Comparison of ENCODE assay signal across 18 cellular contexts in the genomic region with DNA sequence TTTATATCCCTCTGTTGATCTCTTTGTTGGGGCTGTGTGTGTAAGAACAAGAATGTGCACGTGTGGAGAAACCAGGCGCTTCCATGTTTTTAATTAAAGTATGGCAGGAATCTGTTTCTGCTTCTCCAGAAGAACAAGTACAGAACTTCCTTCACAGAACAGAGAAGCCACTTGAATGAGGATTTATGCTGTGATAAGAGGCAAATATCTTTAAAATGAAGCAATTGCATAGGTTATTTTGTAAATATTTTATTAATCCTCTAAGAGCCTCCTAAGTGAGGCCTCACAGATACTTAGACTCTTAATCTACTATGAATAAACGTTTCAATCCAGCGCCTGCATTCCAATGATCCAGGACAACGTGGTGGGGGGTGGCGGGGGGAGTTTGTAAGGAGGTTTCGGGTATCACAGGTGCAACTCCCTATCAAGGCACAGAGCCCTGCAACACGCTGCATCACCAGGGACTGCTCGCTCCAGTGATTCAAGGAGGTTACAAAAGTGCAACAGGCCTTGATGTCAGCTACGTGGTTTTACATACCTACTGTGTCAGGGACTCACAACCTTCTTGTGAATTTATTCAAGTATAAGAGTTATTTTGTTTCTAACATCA.
A peak's percentile ranks its signal among the peaks of the same experiment; 100 is the strongest.
DNase-seq lines count a peak whose midpoint lies in the region; TF ChIP-seq lines count a peak whose summit lies in the region.
"Had no signal": no experiment of that assay in that cellular context is flagged by ENCODE, and none has a peak within 500 bp of the region (broad histone marks: within the 10 kb centered on the region; RNA-seq: fewer than 3 reads in every experiment).

No MANE protein-coding gene starts in this region.

- no peak overlapping the region for H2AFZ ChIP-seq in smooth muscle cell (ENCODE audit: low read depth)

- no peaks in the 10 kb centered on the region for H4K20me1 ChIP-seq in smooth muscle cell (ENCODE audit: low read depth)

- TF ChIP-seq CTCF in smooth muscle cell (IDR thresholded peaks at IDR 0.05; ENCODE audit: borderline replicate concordance, insufficient read depth, poor library complexity, severe bottlenecking) = no peak

- peaks cover 21% of the 10 kb centered on the region for H3K4me1 ChIP-seq in SJCRH30
- H3K4me1 ChIP-seq in smooth muscle cell (ENCODE audit: low read depth) = peaks cover 27% of the 10 kb centered on the region
- H3K4me1 ChIP-seq: left ventricle myocardium inferior had no signal

- H3K9me3 ChIP-seq in SJCRH30 (replicated peaks) (no peaks in the 10 kb centered on the region), smooth muscle cell (replicated peaks; ENCODE audit: low read depth) (no peaks in the 10 kb centered on the region)
- H3K9me3 ChIP-seq: gastroesophageal sphincter, left ventricle myocardium inferior, vagina had no signal

- H3K27me3 ChIP-seq in H7 (ENCODE audit: control insufficient read depth, insufficient read depth, low read length) (no peaks in the 10 kb centered on the region), SJCRH30 (no peaks in the 10 kb centered on the region), smooth muscle cell (ENCODE audit: low read depth) (no peaks in the 10 kb centered on the region)
- H3K27me3 ChIP-seq: gastroesophageal sphincter, vagina had no signal

- peak overlapping the region; percentile 71 for H3K4me2 ChIP-seq in smooth muscle cell

- H3K36me3 ChIP-seq in H7 (replicated peaks; ENCODE audit: control insufficient read depth, insufficient read depth, low read length) = no peaks in the 10 kb centered on the region
- H3K36me3 ChIP-seq in SJCRH30 = no peaks in the 10 kb centered on the region
- H3K36me3 ChIP-seq in smooth muscle cell (ENCODE audit: low read depth) = no peaks in the 10 kb centered on the region
- H3K36me3 ChIP-seq: gastroesophageal sphincter, left ventricle myocardium inferior, vagina had no signal

- no peak overlapping the region for H3K9ac ChIP-seq in smooth muscle cell (ENCODE audit: low read depth)

- DNase-seq in H7 = peak; percentile 79
- DNase-seq in SJCRH30 = peak; percentile 15 to 26
- peak; percentile 54 for DNase-seq in iPS-NIHi7 (ENCODE audit: extremely low spot score)
- DNase-seq in smooth muscle cell (lab: John Stamatoyannopoulos, UW; ENCODE audit: unreplicated experiment) = no peak
- no peak for DNase-seq in GF-D8 (lab: John Stamatoyannopoulos, UW)
- no peak for DNase-seq in RPMI8226
- no peak for DNase-seq in H4 (ENCODE audit: low spot score)
- DNase-seq: activated CD4-positive, CD25-positive, alpha-beta regulatory T cell; activated naive CD4-positive, alpha-beta T cell treated with anti-CD3 and anti-CD28 coated beads, Interleukin-2, amount 50 U/mL, for 16 hours; CD8-positive, alpha-beta memory T cell; left ventricle myocardium inferior; MV-4-11; natural killer cell; NCI-H446 treated with DMSO at 0.1 percent for 48 hours; right cardiac atrium; stimulated activated CD4-positive, alpha-beta T cell treated with anti-CD3 and anti-CD28 coated beads, Interleukin-4, amount 100 ng/mL, for 24 hours had no signal

- H3K27ac ChIP-seq in SJCRH30 (no peak overlapping the region), smooth muscle cell (ENCODE audit: low read depth) (peak overlapping the region; percentile 78)
- H3K27ac ChIP-seq: left ventricle myocardium inferior, vagina had no signal

- H3K4me3 ChIP-seq in H7 (ENCODE audit: insufficient read depth, low read depth, low read length) (no peak overlapping the region), SJCRH30 (no peak overlapping the region), smooth muscle cell (no peak overlapping the region)
- H3K4me3 ChIP-seq: gastroesophageal sphincter, left ventricle myocardium inferior, vagina had no signal

- peaks cover 4% of the 10 kb centered on the region for H3K79me2 ChIP-seq in smooth muscle cell (ENCODE audit: low read depth)

- peaks cover 4% of the 10 kb centered on the region for H3F3A ChIP-seq in smooth muscle cell (ENCODE audit: low read depth)

- WGBS in smooth muscle cell (ENCODE audit: low lambda C conversion rate) = 45% methylated on average over 10 of the region's 10 CpGs

Comparison
In these comparisons a context has a peak if more than half of its experiments do, and no peak if none do; other contexts are left out.
1. DNase-seq: peak in H7 (single experiment), SJCRH30 (2 of 2) and iPS-NIHi7 (single experiment); none in smooth muscle cell (single experiment), GF-D8 (single experiment), RPMI8226 (single experiment) and H4 (single experiment).